ENCODE assay signal across 1 cellular context in the genomic region with DNA sequence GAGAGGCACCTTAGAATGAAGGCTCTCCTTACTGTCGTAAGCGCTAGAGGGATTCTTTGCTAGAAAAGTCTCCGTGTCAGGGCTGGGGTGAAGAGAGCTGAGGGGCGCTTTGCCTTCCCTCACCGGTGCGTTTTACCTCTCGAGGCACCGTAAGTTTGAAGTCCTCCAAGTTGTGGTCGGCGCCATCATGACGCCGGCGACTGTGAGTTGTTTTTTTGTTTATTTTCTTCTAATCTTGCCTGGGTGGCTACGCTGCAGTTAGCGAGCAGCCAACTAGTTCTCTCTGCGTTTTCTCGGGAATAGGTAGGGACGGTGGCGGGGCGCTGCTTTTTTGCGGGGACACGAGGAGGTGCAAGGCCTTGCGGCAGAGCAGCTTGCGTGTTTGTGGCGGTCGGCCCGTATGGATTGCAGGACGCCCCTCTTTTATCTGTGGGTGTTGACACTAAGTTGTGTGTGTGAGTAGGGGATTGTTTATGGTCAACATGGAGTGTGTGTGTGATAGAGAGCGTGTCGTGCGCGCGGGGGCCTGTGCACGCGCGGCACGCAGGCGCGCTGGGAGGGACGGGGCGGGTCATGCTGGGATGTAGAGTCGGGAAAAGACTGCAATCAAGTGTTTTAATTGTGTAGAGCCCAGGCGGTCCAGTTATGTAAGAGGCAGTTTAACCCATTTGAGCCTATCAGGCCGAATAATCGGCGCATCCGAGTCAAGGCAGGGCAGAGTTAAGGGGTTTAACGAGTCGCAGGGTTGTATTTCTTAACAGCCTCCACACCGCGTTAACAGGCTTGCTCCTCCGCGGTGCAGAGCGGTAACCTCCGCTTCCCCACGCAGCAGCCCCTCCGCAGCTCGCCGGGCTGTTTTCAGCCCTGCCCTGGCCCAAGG.
A peak's percentile ranks its signal among the peaks of the same experiment; 100 is the strongest.
TF ChIP-seq lines count a peak whose summit lies in the region.

No MANE protein-coding gene starts in this region.

TF ChIP-seq in HepG2, 621 proteins besides CTCF, POLR2A, EP300 and RAD21 (continued from another document):
- TF ChIP-seq, protein P1, sequence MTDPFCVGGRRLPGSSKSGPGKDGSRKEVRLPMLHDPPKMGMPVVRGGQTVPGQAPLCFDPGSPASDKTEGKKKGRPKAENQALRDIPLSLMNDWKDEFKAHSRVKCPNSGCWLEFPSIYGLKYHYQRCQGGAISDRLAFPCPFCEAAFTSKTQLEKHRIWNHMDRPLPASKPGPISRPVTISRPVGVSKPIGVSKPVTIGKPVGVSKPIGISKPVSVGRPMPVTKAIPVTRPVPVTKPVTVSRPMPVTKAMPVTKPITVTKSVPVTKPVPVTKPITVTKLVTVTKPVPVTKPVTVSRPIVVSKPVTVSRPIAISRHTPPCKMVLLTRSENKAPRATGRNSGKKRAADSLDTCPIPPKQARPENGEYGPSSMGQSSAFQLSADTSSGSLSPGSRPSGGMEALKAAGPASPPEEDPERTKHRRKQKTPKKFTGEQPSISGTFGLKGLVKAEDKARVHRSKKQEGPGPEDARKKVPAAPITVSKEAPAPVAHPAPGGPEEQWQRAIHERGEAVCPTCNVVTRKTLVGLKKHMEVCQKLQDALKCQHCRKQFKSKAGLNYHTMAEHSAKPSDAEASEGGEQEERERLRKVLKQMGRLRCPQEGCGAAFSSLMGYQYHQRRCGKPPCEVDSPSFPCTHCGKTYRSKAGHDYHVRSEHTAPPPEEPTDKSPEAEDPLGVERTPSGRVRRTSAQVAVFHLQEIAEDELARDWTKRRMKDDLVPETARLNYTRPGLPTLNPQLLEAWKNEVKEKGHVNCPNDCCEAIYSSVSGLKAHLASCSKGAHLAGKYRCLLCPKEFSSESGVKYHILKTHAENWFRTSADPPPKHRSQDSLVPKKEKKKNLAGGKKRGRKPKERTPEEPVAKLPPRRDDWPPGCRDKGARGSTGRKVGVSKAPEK (CRISPR knock-in tag; IDR thresholded peaks at IDR 0.05; ENCODE audit: borderline replicate concordance) = no peak
- TF ChIP-seq NFIC (IDR thresholded peaks at IDR 0.05; ENCODE audit: low read length) = no peak
- no peak for TF ChIP-seq TMF1 (CRISPR knock-in tag; IDR thresholded peaks at IDR 0.05; ENCODE audit: low read depth)
- TF ChIP-seq ONECUT2 (CRISPR knock-in tag; IDR thresholded peaks at IDR 0.05) = no peak
- no peak for TF ChIP-seq ARNT (IDR thresholded peaks at IDR 0.05)
- TF ChIP-seq ZKSCAN5 (CRISPR knock-in tag; IDR thresholded peaks at IDR 0.05) = no peak
- TF ChIP-seq MTF2 (CRISPR knock-in tag; IDR thresholded peaks at IDR 0.05; ENCODE audit: borderline replicate concordance) = no peak
- TF ChIP-seq, protein P2, sequence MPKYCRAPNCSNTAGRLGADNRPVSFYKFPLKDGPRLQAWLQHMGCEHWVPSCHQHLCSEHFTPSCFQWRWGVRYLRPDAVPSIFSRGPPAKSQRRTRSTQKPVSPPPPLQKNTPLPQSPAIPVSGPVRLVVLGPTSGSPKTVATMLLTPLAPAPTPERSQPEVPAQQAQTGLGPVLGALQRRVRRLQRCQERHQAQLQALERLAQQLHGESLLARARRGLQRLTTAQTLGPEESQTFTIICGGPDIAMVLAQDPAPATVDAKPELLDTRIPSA (CRISPR knock-in tag; IDR thresholded peaks at IDR 0.05; ENCODE audit: borderline replicate concordance) = no peak
- TF ChIP-seq MIXL1 (CRISPR knock-in tag; IDR thresholded peaks at IDR 0.05) = no peak
- TF ChIP-seq CBFB (CRISPR knock-in tag; IDR thresholded peaks at IDR 0.05) = no peak
- TF ChIP-seq, protein P3, sequence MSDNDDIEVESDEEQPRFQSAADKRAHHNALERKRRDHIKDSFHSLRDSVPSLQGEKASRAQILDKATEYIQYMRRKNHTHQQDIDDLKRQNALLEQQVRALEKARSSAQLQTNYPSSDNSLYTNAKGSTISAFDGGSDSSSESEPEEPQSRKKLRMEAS (IDR thresholded peaks at IDR 0.05) = 0 out of 2 replicates have a peak, but pooled peaks have one; percentile 28
- 0 out of 2 replicates have a peak, but pooled peaks have one; percentile 3 for TF ChIP-seq TAF1 (CRISPR knock-in tag; IDR thresholded peaks at IDR 0.05)
- TF ChIP-seq KDM6A (CRISPR knock-in tag; IDR thresholded peaks at IDR 0.05; ENCODE audit: low read depth) = no peak
- no peak for TF ChIP-seq ZNF615 (CRISPR knock-in tag; IDR thresholded peaks at IDR 0.05; ENCODE audit: borderline replicate concordance)
- no peak for TF ChIP-seq MZF1 (CRISPR knock-in tag; IDR thresholded peaks at IDR 0.05; ENCODE audit: borderline replicate concordance)
- no peak for TF ChIP-seq ZFYVE20 (CRISPR knock-in tag; IDR thresholded peaks at IDR 0.05; ENCODE audit: borderline replicate concordance, low read depth)
- TF ChIP-seq ZNF451 (CRISPR knock-in tag; IDR thresholded peaks at IDR 0.05) = no peak
- no peak for TF ChIP-seq ZNF589 (CRISPR knock-in tag; conservative IDR thresholded peaks at IDR 0.05)
